In genomic region chr3:37859908-37860199, GRCh38 we compare ENCODE assay signal across 8 cellular contexts. TPM values are rescaled to one million over a fixed set of nuclear protein-coding genes. Genes with fewer than 3 reads are reported as not detected.
DNase-seq lines count a peak whose midpoint lies in the region; ATAC-seq, FAIRE-seq and TF ChIP-seq lines count a peak whose summit lies in the region.

No MANE protein-coding gene starts in this region.

- TF ChIP-seq EP300 in esophagus muscularis mucosa (IDR thresholded peaks at IDR 0.05): no peak

- peaks cover 46% of the 10 kb centered on the region for H3K79me2 ChIP-seq in PC-9 (ENCODE audit: low read depth)

- TF ChIP-seq POLR2A in esophagus muscularis mucosa (IDR thresholded peaks at IDR 0.05; ENCODE audit: low read depth) (no peak), prostate gland (IDR thresholded peaks at IDR 0.05) (no peak), GM12891 (IDR thresholded peaks at IDR 0.05; ENCODE audit: low read depth, low read length) (no peak)

- CTCF ChIA-PET in CD8-positive, alpha-beta T cell (lab: Charles Lee): interaction anchor here (0.6 kb wide), 1 partner anchor 17 kb away, joined by 3 read pairs; no protein-coding TSS in a partner anchor
- CTCF ChIA-PET in PC-9 (lab: Charles Lee): no interaction called here

- POLR2A ChIA-PET in CD8-positive, alpha-beta T cell (lab: Charles Lee): no interaction called here
- POLR2A ChIA-PET in PC-9 (lab: Charles Lee; ENCODE audit: unreplicated experiment): interaction anchor here (0.6 kb wide), 1 partner anchor 106 kb away, joined by 4 read pairs; no protein-coding TSS in a partner anchor

- H4K20me1 ChIP-seq in PC-9 (ENCODE audit: insufficient read depth): no peaks in the 10 kb centered on the region

- peaks cover 14% of the 10 kb centered on the region for H3K27me3 Mint-ChIP-seq in CD8-positive, alpha-beta T cell (ENCODE audit: low read depth)

- no peak for ATAC-seq in CD8-positive, alpha-beta T cell
- no peak for ATAC-seq in GM21737 (IDR thresholded peaks at IDR 0.05; ENCODE audit: unreplicated experiment)

- no peak for TF ChIP-seq CTCF in CD8-positive, alpha-beta T cell (IDR thresholded peaks at IDR 0.05)
- no peak for TF ChIP-seq CTCF in PC-9 (conservative IDR thresholded peaks at IDR 0.05)
- no peak for TF ChIP-seq CTCF in esophagus muscularis mucosa (IDR thresholded peaks at IDR 0.05)
- TF ChIP-seq CTCF in prostate gland (IDR thresholded peaks at IDR 0.05): no peak

- peaks cover 2% of the 10 kb centered on the region for H3K36me3 Mint-ChIP-seq in CD8-positive, alpha-beta T cell

- no peak overlapping the region for H2AFZ ChIP-seq in PC-9

- H3K36me3 ChIP-seq in CD8-positive, alpha-beta T cell (ENCODE audit: insufficient read depth, low read length): no peaks in the 10 kb centered on the region
- peaks cover 5% of the 10 kb centered on the region; the same call in 1 of the 2 replicates for H3K36me3 ChIP-seq in PC-9 (ENCODE audit: low read depth)
- H3K36me3 ChIP-seq in esophagus muscularis mucosa: no peaks in the 10 kb centered on the region
- H3K36me3 ChIP-seq in prostate gland: no peaks in the 10 kb centered on the region

- peak overlapping the region; percentile 72 for H3K4me3 ChIP-seq in CD8-positive, alpha-beta T cell (ENCODE audit: low read depth, low read length)
- H3K4me3 ChIP-seq in PC-9: no peak overlapping the region
- peak overlapping the region in 1 of 4 donors; percentile 12 for H3K4me3 ChIP-seq in esophagus muscularis mucosa
- H3K4me3 ChIP-seq in prostate gland: no peak overlapping the region

- H3K4me2 ChIP-seq in PC-9: peak overlapping the region; percentile 38

- no peak overlapping the region for H3K27ac ChIP-seq in CD8-positive, alpha-beta T cell (ENCODE audit: low read depth, low read length)
- 0 out of 2 replicates have a peak overlapping the region, but pooled peaks have one; percentile 39 for H3K27ac ChIP-seq in PC-9
- H3K27ac ChIP-seq in esophagus muscularis mucosa (replicated peaks in 1 of 4): peak overlapping the region; percentile 81 to 91 (median 88)
- peak overlapping the region; percentile 82 to 86 for H3K27ac ChIP-seq in prostate gland

- no peaks in the 10 kb centered on the region for H3K27me3 ChIP-seq in CD8-positive, alpha-beta T cell (ENCODE audit: insufficient read depth, low read length)
- H3K27me3 ChIP-seq in PC-9 (ENCODE audit: insufficient read depth, low read depth): no peaks in the 10 kb centered on the region
- H3K27me3 ChIP-seq in esophagus muscularis mucosa: no peaks in the 10 kb centered on the region
- H3K27me3 ChIP-seq in prostate gland (replicated peaks; ENCODE audit: insufficient read depth): no peaks in the 10 kb centered on the region

- peak overlapping the region; percentile 87 for H3K4me3 Mint-ChIP-seq in CD8-positive, alpha-beta T cell

- FAIRE-seq in GM12891 (lab: Jason Lieb, UNC): no peak

- no TSS peak for BruUV-seq in PC-9 (replicated peaks; lab: Mats Ljungman, UMichigan)

- H3K4me1 Mint-ChIP-seq in CD8-positive, alpha-beta T cell (ENCODE audit: low read depth): peaks cover 14% of the 10 kb centered on the region

- DNase-seq in CD8-positive, alpha-beta T cell: no peak
- DNase-seq in PC-9 (no peak), esophagus muscularis mucosa (ENCODE audit: extremely low spot score) (no peak), prostate gland (ENCODE audit: low spot score) (no peak), NCI-H2171 treated with DMSO at 0.1 percent for 48 hours (lab: John Stamatoyannopoulos, UW) (no peak), GM12891 (ENCODE audit: insufficient read length, low spot score) (no peak)
- DNase-seq in stimulated activated naive CD4-positive, alpha-beta T cell treated with Interleukin-2 at 50 U/mL for 16 hours (lab: John Stamatoyannopoulos, UW): no peak

- H3K4me1 ChIP-seq in CD8-positive, alpha-beta T cell (ENCODE audit: insufficient read depth, low read length): peaks cover 13% of the 10 kb centered on the region
- H3K4me1 ChIP-seq in PC-9 (replicated peaks; ENCODE audit: insufficient read depth) (peaks cover 29% of the 10 kb centered on the region), esophagus muscularis mucosa (peaks cover 38 to 56% (median 52%) of the 10 kb centered on the region in 4 donors), prostate gland (replicated peaks) (no peaks in the 10 kb centered on the region)

- intact Hi-C loops in CD8-positive, alpha-beta T cell (cut with DNase I, micrococcal nuclease): loop anchor here in 1 of 2 experiments (5.0 kb wide), 1 partner anchor 617 kb away; no protein-coding TSS in a partner anchor
- intact Hi-C loops in PC-9 (cut with micrococcal nuclease; ENCODE audit: unreplicated experiment): loop anchor here (5.0 to 10.0 kb wide), 2 partner anchors 257 to 625 kb away; no protein-coding TSS in a partner anchor
- intact Hi-C loops in esophagus muscularis mucosa (cut with DNase I): no loop called here
- intact Hi-C loops in prostate gland (cut with DNase I): no loop called here

- H3K27ac Mint-ChIP-seq in CD8-positive, alpha-beta T cell: peak overlapping the region; percentile 52

- no peaks in the 10 kb centered on the region for H3K9me2 ChIP-seq in PC-9 (ENCODE audit: insufficient read depth)

- H3K9me3 Mint-ChIP-seq in CD8-positive, alpha-beta T cell: no peaks in the 10 kb centered on the region

- H3K9me3 ChIP-seq in CD8-positive, alpha-beta T cell (ENCODE audit: low read length): no peaks in the 10 kb centered on the region
- H3K9me3 ChIP-seq in PC-9 (ENCODE audit: insufficient read depth, low read depth) (no peaks in the 10 kb centered on the region), esophagus muscularis mucosa (no peaks in the 10 kb centered on the region), prostate gland (no peaks in the 10 kb centered on the region)

- WGBS in esophagus muscularis mucosa: 90% methylated on average over 4 of the region's 6 CpGs
- WGBS in prostate gland: 69% methylated on average over 6 of the region's 6 CpGs

- peaks cover 22% of the 10 kb centered on the region; the same call in 1 of the 2 replicates for H3F3A ChIP-seq in PC-9 (ENCODE audit: insufficient read depth, low read depth)

TF ChIP-seq in GM12891, 5 proteins besides CTCF, POLR2A, EP300 and RAD21:
- no peak for TF ChIP-seq SPI1 (IDR thresholded peaks at IDR 0.05; ENCODE audit: low read depth, low read length)
- TF ChIP-seq POU2F2 (IDR thresholded peaks at IDR 0.05; ENCODE audit: low read depth, low read length): no peak
- TF ChIP-seq PAX5 (IDR thresholded peaks at IDR 0.05; ENCODE audit: insufficient read depth, low read length, severe bottlenecking): no peak
- TF ChIP-seq TAF1 (IDR thresholded peaks at IDR 0.05; ENCODE audit: low read depth, low read length): no peak
- no peak for TF ChIP-seq POLR2AphosphoS5 (IDR thresholded peaks at IDR 0.05; ENCODE audit: low read depth, low read length)

RNA-seq across cellular contexts. Expression of gene CTDSPL, which starts 1.8 kb away (rescaled TPM):
- total RNA-seq in CD8-positive, alpha-beta T cell: under 1 TPM; 0.08 to 0.24 TPM
- total RNA-seq in PC-9 (2021) (118 and 124 TPM in 2 replicates), esophagus muscularis mucosa (10 to 100 TPM; 39.9 to 60.6 (median 54.6) TPM), prostate gland (10 to 100 TPM; 59.3 to 60.3 TPM)
- polyA plus RNA-seq in GM12891 (2012; ENCODE audit: low read depth, missing spikeins): not detected

Comparison
In these comparisons a context has a peak if more than half of its experiments do, and no peak if none do; other contexts are left out.
1. RNA of gene CTDSPL, which starts 1.8 kb away (total RNA-seq): 118 to 124 TPM in PC-9, 59.3 to 60.3 TPM in prostate gland and 39.9 to 60.6 TPM in esophagus muscularis mucosa; 0.08 to 0.24 TPM in CD8-positive, alpha-beta T cell; every median in the first group is over 10 times any median in the second.